Comparison of ENCODE assay signal across 8 cellular contexts in genomic region chr11:121291896-121292502, GRCh38. TPM values are rescaled to one million over a fixed set of nuclear protein-coding genes. Genes with fewer than 3 reads are reported as not detected.
DNase-seq lines count a peak whose midpoint lies in the region; ATAC-seq and TF ChIP-seq lines count a peak whose summit lies in the region.

No MANE protein-coding gene starts in this region.

- TF ChIP-seq CTCF in SU-DHL-6 (IDR thresholded peaks at IDR 0.05; ENCODE audit: insufficient read depth, low read length, poor library complexity, severe bottlenecking), result no peak
- no peak for TF ChIP-seq CTCF in fibroblast of mammary gland (conservative IDR thresholded peaks at IDR 0.05; ENCODE audit: control insufficient read depth, insufficient read depth, low read depth, low read length)
- no peak for TF ChIP-seq CTCF in neural progenitor cell (IDR thresholded peaks at IDR 0.05)

- peak overlapping the region; percentile 95 for H3K4me3 Mint-ChIP-seq in neural progenitor cell

- peak; percentile 28 for ATAC-seq in GM21423 (IDR thresholded peaks at IDR 0.05; ENCODE audit: unreplicated experiment)

- peaks cover 29% of the 10 kb centered on the region for H3K4me1 Mint-ChIP-seq in neural progenitor cell

- peak overlapping the region; percentile 70 for H3K27ac Mint-ChIP-seq in neural progenitor cell

- H3K79me2 ChIP-seq in SU-DHL-6 (ENCODE audit: insufficient read depth, low read length) (peaks cover 42% of the 10 kb centered on the region), neural progenitor cell (ENCODE audit: low read depth) (peaks cover 42% of the 10 kb centered on the region)

- H3K4me2 ChIP-seq in SU-DHL-6 (ENCODE audit: low read depth, low read length, poor library complexity, severe bottlenecking), result peak overlapping the region; percentile 85
- H3K4me2 ChIP-seq in neural progenitor cell, result peak overlapping the region; percentile 87

- peaks cover 24% of the 10 kb centered on the region for H3K4me1 ChIP-seq in HUES6 (ENCODE audit: control insufficient read depth, insufficient read depth, low read length)
- peaks cover 32% of the 10 kb centered on the region for H3K4me1 ChIP-seq in neural progenitor cell

- H3F3A ChIP-seq in SU-DHL-6 (ENCODE audit: insufficient read depth) (0 out of 2 replicates have a peak, but pooled peaks cover 6% of the 10 kb centered on the region), neural progenitor cell (ENCODE audit: low read depth) (peaks cover 5% of the 10 kb centered on the region)

- H3K36me3 ChIP-seq in HUES6 (ENCODE audit: control insufficient read depth, insufficient read depth, low read length) (no peaks in the 10 kb centered on the region; the same call in 1 of the 2 replicates), SU-DHL-6 (ENCODE audit: low read length) (peaks cover 5% of the 10 kb centered on the region), neural progenitor cell (no peaks in the 10 kb centered on the region)

- H4K20me1 ChIP-seq in SU-DHL-6 (ENCODE audit: low read depth, low read length) (peaks cover 14% of the 10 kb centered on the region; the same call in 1 of the 2 replicates), neural progenitor cell (ENCODE audit: low read depth) (peaks cover 34% of the 10 kb centered on the region)

- H3K4me3 ChIP-seq in HUES6 (ENCODE audit: low read depth, low read length), result peak overlapping the region; percentile 97
- H3K4me3 ChIP-seq in SU-DHL-6 (ENCODE audit: insufficient read depth, low read length, poor library complexity, severe bottlenecking), result peak overlapping the region; percentile 76
- peak overlapping the region; percentile 84 for H3K4me3 ChIP-seq in fibroblast of mammary gland (ENCODE audit: control insufficient read depth, low read depth, low read length)
- H3K4me3 ChIP-seq in neural progenitor cell, result peak overlapping the region; percentile 64

- H3K9ac ChIP-seq in HUES6 (ENCODE audit: low read length) (peak overlapping the region; percentile 71), SU-DHL-6 (ENCODE audit: low read length) (peak overlapping the region; percentile 86), neural progenitor cell (no peak overlapping the region)

- peaks cover 21% of the 10 kb centered on the region for H3K36me3 Mint-ChIP-seq in neural progenitor cell

- no peaks in the 10 kb centered on the region for H3K9me2 ChIP-seq in SU-DHL-6 (replicated peaks; ENCODE audit: insufficient read depth, low read length)

- H3K27me3 Mint-ChIP-seq in neural progenitor cell (ENCODE audit: insufficient read depth, low read depth), result peaks cover 2% of the 10 kb centered on the region

- H3K27me3 ChIP-seq in HUES6 (ENCODE audit: control insufficient read depth, insufficient read depth, low read length) (no peaks in the 10 kb centered on the region), SU-DHL-6 (ENCODE audit: low read length) (no peaks in the 10 kb centered on the region), neural progenitor cell (no peaks in the 10 kb centered on the region)

- H3K27ac ChIP-seq in HUES6 (ENCODE audit: low read depth, low read length) (peak overlapping the region; percentile 2; the same call in 1 of the 2 replicates), SU-DHL-6 (ENCODE audit: low read depth, low read length) (peak overlapping the region; percentile 74), neural progenitor cell (no peak overlapping the region)

- H3K9me3 ChIP-seq in HUES6 (ENCODE audit: control insufficient read depth, insufficient read depth, low read depth, low read length), result no peaks in the 10 kb centered on the region; the same call in 1 of the 2 replicates
- H3K9me3 ChIP-seq in SU-DHL-6 (ENCODE audit: insufficient read depth, low read length), result no peaks in the 10 kb centered on the region
- H3K9me3 ChIP-seq in neural progenitor cell (ENCODE audit: low read depth), result no peaks in the 10 kb centered on the region

- H3K9me3 Mint-ChIP-seq in neural progenitor cell, result peaks cover 9% of the 10 kb centered on the region

- DNase-seq in Daoy (ENCODE audit: low read depth) (peak; percentile 4), fibroblast of mammary gland (ENCODE audit: low read depth) (no peak), neural progenitor cell (ENCODE audit: low spot score) (no peak), AG20443 (ENCODE audit: low spot score) (no peak)
- DNase-seq in stimulated activated CD4-positive, alpha-beta T cell treated with anti-CD3 and anti-CD28 coated beads, Interleukin-2, amount 100 ng/mL, for 48 hours, result no peak

- H2AFZ ChIP-seq in SU-DHL-6 (ENCODE audit: low read depth, low read length, severe bottlenecking) (peak overlapping the region; percentile 82), neural progenitor cell (replicated peaks) (peak overlapping the region; percentile 86)

RNA-seq across cellular contexts. Expression of gene SC5D, which starts 0.6 kb away (rescaled TPM):
- total RNA-seq in Daoy (2014; rRNA removed; shearing (Covaris generic)), result 26.5 and 39.3 TPM in 2 replicates
- total RNA-seq in neural progenitor cell (ENCODE audit: low replicate concordance), result 43.3 and 80.7 TPM in 2 replicates
